Comparison of ENCODE assay signal across 12 cellular contexts in the genomic region with DNA sequence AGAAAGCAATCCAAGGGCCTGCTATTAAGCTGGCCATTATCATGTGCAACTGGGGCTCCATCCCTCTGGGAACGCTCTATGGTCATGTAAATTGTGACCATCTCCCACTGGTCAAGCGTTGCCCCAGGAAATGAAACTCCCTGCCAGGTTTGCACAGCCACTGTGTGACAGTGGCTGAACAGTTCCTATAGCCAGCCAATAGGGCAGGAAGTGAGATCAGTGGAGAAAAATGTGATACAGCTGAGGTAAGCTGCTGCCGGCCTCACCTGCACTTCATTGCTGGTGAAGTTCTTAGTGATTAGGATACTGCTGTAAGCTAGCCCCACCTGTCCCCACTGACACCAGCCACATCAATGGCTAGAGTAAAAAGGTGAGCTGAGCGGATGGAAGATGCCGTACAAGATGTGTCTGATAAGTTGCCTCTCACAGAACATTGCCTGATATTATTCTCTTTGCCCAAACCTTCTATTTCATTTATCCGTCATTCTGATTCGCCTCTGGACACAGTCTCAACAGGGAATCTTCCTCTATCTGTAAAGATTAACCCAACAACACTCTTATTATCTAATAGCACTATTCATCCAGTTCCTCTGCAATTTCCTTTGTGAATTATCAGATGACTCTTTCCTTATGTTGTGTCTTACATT. TPM values are rescaled to one million over a fixed set of nuclear protein-coding genes. Genes with fewer than 3 reads are reported as not detected.
DNase-seq lines count a peak whose midpoint lies in the region; ATAC-seq, FAIRE-seq and TF ChIP-seq lines count a peak whose summit lies in the region.
"Had no signal": no experiment of that assay in that cellular context is flagged by ENCODE, and none has a peak within 500 bp of the region (broad histone marks: within the 10 kb centered on the region; RNA-seq: fewer than 3 reads in every experiment).

No MANE protein-coding gene starts in this region.

- no peak for TF ChIP-seq RAD21 in HepG2 (CRISPR knock-in tag; IDR thresholded peaks at IDR 0.05)

- TF ChIP-seq POLR2A in HepG2 (IDR thresholded peaks at IDR 0.05; ENCODE audit: insufficient read depth in 1 of 2, low read depth in 2 of 2, low read length in 2 of 2), result no peak

- CTCF ChIA-PET in HepG2 (lab: Yijun Ruan, JAX; ENCODE audit: low intra/inter-chr PET ratio, low total read pairs), result no interaction called here

- ATAC-seq in left ventricle myocardium superior (no peak), HepG2 (peak; percentile 78), HG03039 (IDR thresholded peaks at IDR 0.05; ENCODE audit: unreplicated experiment) (no peak)
- ATAC-seq: stimulated activated naive CD8-positive, alpha-beta T cell treated with anti-CD3 and anti-CD28 coated beads, Interleukin-15, Interleukin-2, amounts not matched to agents 100 U/mL and 50 U/mL, for 24 hours had no signal

- H3K4me3 ChIP-seq in left ventricle myocardium inferior (no peak overlapping the region), brain microvascular endothelial cell (ENCODE audit: low read depth, low read length) (no peak overlapping the region), HepG2 (replicated peaks in 1 of 3; ENCODE audit: insufficient read depth in 1 of 3, low read depth in 2 of 3, low read length in 3 of 3) (0 out of 6 replicates have a peak overlapping the region, but pooled peaks of 1 of the 3 experiments have one; percentile 18)

- no peak overlapping the region for H2AFZ ChIP-seq in HepG2 (ENCODE audit: low read length)

- no peak for FAIRE-seq in HepG2 (lab: Jason Lieb, UNC)
- no peak for FAIRE-seq in urothelium cell line (lab: Jason Lieb, UNC)
- FAIRE-seq: GM18507 had no signal

- peak overlapping the region; percentile 89 for H3K27ac ChIP-seq in left ventricle myocardium inferior (replicated peaks)
- peak overlapping the region; percentile 75 for H3K27ac ChIP-seq in brain microvascular endothelial cell
- H3K27ac ChIP-seq in HepG2 (ENCODE audit: extremely low read length, insufficient read depth, low read length), result no peak overlapping the region

- H3K9me3 ChIP-seq in left ventricle myocardium inferior (replicated peaks), result no peaks in the 10 kb centered on the region
- H3K9me3 ChIP-seq in HepG2 (ENCODE audit: low read length), result no peaks in the 10 kb centered on the region

- H3K36me3 ChIP-seq in left ventricle myocardium inferior (no peaks in the 10 kb centered on the region), brain microvascular endothelial cell (replicated peaks) (no peaks in the 10 kb centered on the region), HepG2 (replicated peaks in 1 of 2; ENCODE audit: control insufficient read depth in 1 of 2, insufficient read depth in 2 of 2, low read length in 2 of 2) (no peaks in the 10 kb centered on the region)

- in situ Hi-C loops in brain microvascular endothelial cell (cut with HindIII; ENCODE audit: low pct_ligation_motif_present, low sequenced_read_pairs) (no loop called here), HepG2 (cut with HindIII; ENCODE audit: extremely low pct_ligation_motif_present, low pct_unique_long_range_greater_than_20kb) (no loop called here)

- no peak for DNase-seq in left ventricle myocardium inferior
- DNase-seq in left ventricle myocardium superior, result no peak
- peak; percentile 3 for DNase-seq in brain microvascular endothelial cell
- peak; percentile 33 for DNase-seq in HepG2 (ENCODE audit: low spot score)
- peak; percentile 58 for DNase-seq in urothelium cell line (ENCODE audit: low spot score)
- no peak for DNase-seq in nucleus accumbens (lab: John Stamatoyannopoulos, UW)
- DNase-seq in AG08395 (ENCODE audit: low spot score), result no peak
- DNase-seq: activated naive CD4-positive, alpha-beta T cell; AML-193; stimulated activated naive CD8-positive, alpha-beta T cell treated with anti-CD3 and anti-CD28 coated beads, Interleukin-15, Interleukin-2, amounts not matched to agents 100 U/mL and 50 U/mL, for 24 hours had no signal

- TF ChIP-seq CTCF in left ventricle myocardium inferior (IDR thresholded peaks at IDR 0.05; ENCODE audit: borderline replicate concordance) (no peak), brain microvascular endothelial cell (IDR thresholded peaks at IDR 0.05; ENCODE audit: low read depth, low read length, missing control alignments) (no peak), HepG2 (CRISPR knock-in tag; IDR thresholded peaks at IDR 0.05) (no peak)

- H4K20me1 ChIP-seq in HepG2 (ENCODE audit: insufficient read depth, low read length), result no peaks in the 10 kb centered on the region

- POLR2A ChIA-PET in HepG2 (lab: Yijun Ruan, JAX), result no interaction called here

- intact Hi-C loops in left ventricle myocardium inferior (cut with micrococcal nuclease), result loop anchor here (10.0 kb wide), 1 partner anchor 78 kb away; no protein-coding TSS in a partner anchor
- intact Hi-C loops in left ventricle myocardium superior (cut with micrococcal nuclease), result no loop called here
- intact Hi-C loops in HepG2 (cut with micrococcal nuclease; ENCODE audit: unreplicated experiment), result no loop called here

- H3K27me3 ChIP-seq in left ventricle myocardium inferior (ENCODE audit: low read depth) (no peaks in the 10 kb centered on the region), brain microvascular endothelial cell (replicated peaks) (no peaks in the 10 kb centered on the region), HepG2 (ENCODE audit: control insufficient read depth in 1 of 2, insufficient read depth in 2 of 2, low read length in 2 of 2) (peaks cover 0 to 20% of the 10 kb centered on the region in 2 experiments; a peak in 1 of 5 replicates)

- WGBS in HepG2 (ENCODE audit: low lambda C conversion rate), result 47% methylated on average over 6 of the region's 7 CpGs

- H3K4me2 ChIP-seq in HepG2 (ENCODE audit: low read depth, low read length), result peak overlapping the region; percentile 48; the same call in 1 of the 2 replicates

- H3K4me1 ChIP-seq in left ventricle myocardium inferior (peaks cover 40% of the 10 kb centered on the region), HepG2 (ENCODE audit: insufficient read depth, low read length) (peaks cover 15% of the 10 kb centered on the region)

- no peaks in the 10 kb centered on the region for H3K79me2 ChIP-seq in HepG2 (ENCODE audit: insufficient read depth, low read length)

- TF ChIP-seq EP300 in HepG2 (IDR thresholded peaks at IDR 0.05; ENCODE audit: low read depth in 2 of 2, low read length in 2 of 2), result no peak
- TF ChIP-seq EP300 in HepG2 (CRISPR knock-in tag; IDR thresholded peaks at IDR 0.05; ENCODE audit: borderline replicate concordance), result no peak

- no TSS peak for BruUV-seq in HepG2 (replicated peaks; lab: Mats Ljungman, UMichigan)

- no peak overlapping the region for H3K9ac ChIP-seq in HepG2 (ENCODE audit: insufficient read depth, low read depth, low read length)

TF ChIP-seq in HepG2, 621 proteins besides CTCF, POLR2A, EP300 and RAD21 (continues in another document):
- TF ChIP-seq, protein P1, sequence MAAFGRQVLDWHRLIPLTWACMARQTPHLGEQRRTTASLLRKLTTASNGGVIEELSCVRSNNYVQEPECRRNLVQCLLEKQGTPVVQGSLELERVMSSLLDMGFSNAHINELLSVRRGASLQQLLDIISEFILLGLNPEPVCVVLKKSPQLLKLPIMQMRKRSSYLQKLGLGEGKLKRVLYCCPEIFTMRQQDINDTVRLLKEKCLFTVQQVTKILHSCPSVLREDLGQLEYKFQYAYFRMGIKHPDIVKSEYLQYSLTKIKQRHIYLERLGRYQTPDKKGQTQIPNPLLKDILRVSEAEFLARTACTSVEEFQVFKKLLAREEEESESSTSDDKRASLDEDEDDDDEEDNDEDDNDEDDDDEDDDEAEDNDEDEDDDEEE (CRISPR knock-in tag; IDR thresholded peaks at IDR 0.05), result no peak
- no peak for TF ChIP-seq HDAC1 (CRISPR knock-in tag; IDR thresholded peaks at IDR 0.05)

RNA-seq across cellular contexts. Expression of gene CDC42BPA, which starts 38.4 kb away (rescaled TPM):
- total RNA-seq in left ventricle myocardium inferior, result 35.1 TPM
- 37.4 TPM for total RNA-seq in left ventricle myocardium superior
- total RNA-seq in HepG2 (2016; rRNA removed; fragmentation: Illumina TruSeq; extraction: Trizol), result 15.4 and 16.0 TPM in 2 replicates
- 14.9 and 18.1 TPM in 2 replicates for total RNA-seq in HepG2 (2016; cell fraction: cytosol; rRNA removed; fragmentation: Illumina TruSeq; extraction: Trizol; ENCODE audit: low read depth)
- 13.8 and 15.4 TPM in 2 replicates for total RNA-seq in HepG2 (2016; cell fraction: insoluble cytoplasmic fraction; rRNA removed; fragmentation: Illumina TruSeq; extraction: Trizol)
- total RNA-seq in HepG2 (2016; cell fraction: membrane; rRNA removed; fragmentation: Illumina TruSeq; extraction: Trizol), result 11.4 and 14.7 TPM in 2 replicates
- 31.5 and 36.1 TPM in 2 replicates for total RNA-seq in HepG2 (2016; cell fraction: nucleus; rRNA removed; fragmentation: Illumina TruSeq; extraction: Trizol)
- 6.5 and 7.4 TPM in 2 replicates for polyA plus RNA-seq in HepG2 (2011; rRNA removed)
- 3.2 and 5.4 TPM in 2 replicates for polyA plus RNA-seq in HepG2 (2011; cell fraction: cytosol; rRNA removed)
- 7.2 and 9.9 TPM in 2 replicates for polyA plus RNA-seq in HepG2 (2011; cell fraction: nucleus; rRNA removed)
- 9.5 and 12.2 TPM in 2 replicates for polyA plus RNA-seq in HepG2 (2012)
- polyA plus RNA-seq in HepG2 (2016; cell fraction: cytosol; fragmentation: Illumina TruSeq; extraction: Trizol; ENCODE audit: low read depth), result 0.61 and 0.69 TPM in 2 replicates
- 7.5 and 8.2 TPM in 2 replicates for polyA plus RNA-seq in HepG2 (2016; cell fraction: insoluble cytoplasmic fraction; fragmentation: Illumina TruSeq; extraction: Trizol; ENCODE audit: low read depth)
- 1.8 and 2.2 TPM in 2 replicates for polyA plus RNA-seq in HepG2 (2016; cell fraction: membrane; fragmentation: Illumina TruSeq; extraction: Trizol; ENCODE audit: low read depth)
- 8.1 and 9.4 TPM in 2 replicates for polyA plus RNA-seq in HepG2 (2016; cell fraction: nucleus; fragmentation: Illumina TruSeq; extraction: Trizol; ENCODE audit: insufficient read depth, low read depth)
- polyA minus RNA-seq in HepG2 (2011; rRNA and poly(A)+ RNA removed; ENCODE audit: low replicate concordance), result 17.7 and 19.2 TPM in 2 replicates
- polyA minus RNA-seq in HepG2 (2011; cell fraction: cytosol; rRNA and poly(A)+ RNA removed), result 12.0 and 17.0 TPM in 2 replicates
- 119 and 124 TPM in 2 replicates for polyA minus RNA-seq in HepG2 (2011; cell fraction: nucleus; rRNA and poly(A)+ RNA removed)

Comparison
In these comparisons a context has a peak if more than half of its experiments do, and no peak if none do; other contexts are left out.
1. DNase-seq: peak in brain microvascular endothelial cell (single experiment), HepG2 (single experiment) and urothelium cell line (single experiment); none in left ventricle myocardium inferior (single experiment), left ventricle myocardium superior (single experiment), nucleus accumbens (0 of 56) and AG08395 (single experiment).